29 cellular contexts compared by ENCODE assay signal in genomic region chr4:145435646-145436045, GRCh38.
"Had no signal": no experiment of that assay in that cellular context is flagged by ENCODE, and none has a peak within 500 bp of the region (broad histone marks: within the 10 kb centered on the region; RNA-seq: fewer than 3 reads in every experiment).

No MANE protein-coding gene starts in this region.

- H3K27me3 ChIP-seq: ascending aorta, SJCRH30 had no signal

- H3K27ac ChIP-seq: ascending aorta, PC-9, SJCRH30, SK-N-MC had no signal

- H3K9me3 Mint-ChIP-seq: activated CD4-positive, alpha-beta T cell treated with anti-CD3 and anti-CD28 coated beads, Interleukin-2, amount 10 ng/mL, durations not matched to agents 24 days and 14 days; T-helper 1 cell treated with Interleukin-12 subunit alpha and Interleukin-12 subunit beta and Interleukin-4 antibody, amounts not matched to agents 30 μg/mL and 1 μg/mL, for 36 hours; T-helper 2 cell treated with Interferon-gamma antibody and Interleukin-4, amounts not matched to agents 5 μg/mL and 100 μg/mL, for 36 hours had no signal

- H3K4me1 ChIP-seq: ascending aorta had no signal

- H3K4me1 Mint-ChIP-seq: activated CD4-positive, alpha-beta T cell treated with anti-CD3 and anti-CD28 coated beads, Interleukin-2, amount 10 ng/mL, durations not matched to agents 24 days and 14 days; activated naive CD4-positive, alpha-beta T cell treated with anti-CD3 and anti-CD28 coated beads, Interleukin-2, amount 50 U/mL, for 24 hours; activated naive CD8-positive, alpha-beta T cell treated with anti-CD3 and anti-CD28 coated beads, Interleukin-2, amount 10 ng/mL, durations not matched to agents 7 days and 5 days; activated T-helper 17 cell treated with anti-CD3 and anti-CD28 coated beads, Interleukin-2, amount 50 U/mL, for 72 hours had no signal

- DNase-seq: activated CD4-positive, alpha-beta T cell treated with anti-CD3 and anti-CD28 coated beads, Interleukin-2, amount 10 ng/mL, durations not matched to agents 24 days and 14 days; activated CD4-positive, alpha-beta T cell treated with anti-CD3 and anti-CD28 coated beads, Interleukin-2, amount 50 U/mL, for 4 hours; activated CD8-positive, alpha-beta T cell treated with anti-CD3 and anti-CD28 coated beads for 36 hours; activated gamma-delta T cell; activated naive CD4-positive, alpha-beta T cell treated with Interleukin-2 at 50 U/mL for 16 hours; activated naive CD8-positive, alpha-beta T cell treated with anti-CD3 and anti-CD28 coated beads, Interleukin-2, amount 10 ng/mL, durations not matched to agents 7 days and 5 days; activated T-cell treated with anti-CD3 and anti-CD28 coated beads, Interleukin-2, amount 50 U/mL, for 1 hour; activated T-cell treated with anti-CD3 and anti-CD28 coated beads, Interleukin-2, amount 50 U/mL, for 72 hours; amygdala; central memory CD4-positive, alpha-beta T cell; NCI-H1105; NCI-H1417 treated with DMSO at 0.1 percent for 48 hours; NCI-H187 treated with DMSO at 0.1 percent for 48 hours; NCI-H2081; NCI-H2171 treated with DMSO at 0.1 percent for 48 hours; NCI-H226; NCI-H524 treated with DMSO at 0.1 percent for 48 hours; NCI-H748 treated with DMSO at 0.1 percent for 48 hours; NK-92 treated with Interleukin-12 subunit alpha and Interleukin-12 subunit beta, amount 100 ng/mL, for 24 hours; SHP77; SJCRH30 had no signal

- H3K36me3 Mint-ChIP-seq: activated naive CD4-positive, alpha-beta T cell treated with anti-CD3 and anti-CD28 coated beads, Interleukin-2, amount 50 U/mL, for 24 hours; activated naive CD8-positive, alpha-beta T cell treated with anti-CD3 and anti-CD28 coated beads, Interleukin-2, amount 10 ng/mL, durations not matched to agents 7 days and 5 days had no signal

- H3K27ac Mint-ChIP-seq: activated CD4-positive, alpha-beta T cell treated with anti-CD3 and anti-CD28 coated beads, Interleukin-2, amount 10 ng/mL, durations not matched to agents 24 days and 14 days; activated CD8-positive, alpha-beta T cell treated with anti-CD3 and anti-CD28 coated beads for 36 hours; activated naive CD4-positive, alpha-beta T cell treated with anti-CD3 and anti-CD28 coated beads, Interleukin-2, amount 50 U/mL, for 24 hours; activated naive CD8-positive, alpha-beta T cell treated with anti-CD3 and anti-CD28 coated beads, Interleukin-2, amount 10 ng/mL, durations not matched to agents 7 days and 5 days; activated T-cell treated with anti-CD3 and anti-CD28 coated beads, Interleukin-2, amount 50 U/mL, for 72 hours; activated T-helper 17 cell treated with anti-CD3 and anti-CD28 coated beads, Interleukin-2, amount 50 U/mL, for 72 hours; T-helper 1 cell treated with Interleukin-12 subunit alpha and Interleukin-12 subunit beta and Interleukin-4 antibody, amounts not matched to agents 30 μg/mL and 1 μg/mL, for 36 hours; T-helper 2 cell treated with Interferon-gamma antibody and Interleukin-4, amounts not matched to agents 5 μg/mL and 100 μg/mL, for 36 hours had no signal

- H3K9me3 ChIP-seq: ascending aorta, SJCRH30 had no signal

- H3K4me3 ChIP-seq: ascending aorta, K562, PC-9, SJCRH30, SK-N-MC had no signal

- ATAC-seq: activated CD8-positive, alpha-beta T cell treated with anti-CD3 and anti-CD28 coated beads for 36 hours; activated T-cell treated with anti-CD3 and anti-CD28 coated beads, Interleukin-2, amount 50 U/mL, for 72 hours; activated T-helper 17 cell treated with anti-CD3 and anti-CD28 coated beads, Interleukin-2, amount 50 U/mL, for 72 hours; K562 had no signal

- H3K4me3 Mint-ChIP-seq: activated CD4-positive, alpha-beta T cell treated with anti-CD3 and anti-CD28 coated beads, Interleukin-2, amount 10 ng/mL, durations not matched to agents 24 days and 14 days; activated CD8-positive, alpha-beta T cell treated with anti-CD3 and anti-CD28 coated beads for 36 hours; activated naive CD4-positive, alpha-beta T cell treated with anti-CD3 and anti-CD28 coated beads, Interleukin-2, amount 50 U/mL, for 24 hours; activated naive CD8-positive, alpha-beta T cell treated with anti-CD3 and anti-CD28 coated beads, Interleukin-2, amount 10 ng/mL, durations not matched to agents 7 days and 5 days; activated T-cell treated with anti-CD3 and anti-CD28 coated beads, Interleukin-2, amount 50 U/mL, for 72 hours; activated T-helper 17 cell treated with anti-CD3 and anti-CD28 coated beads, Interleukin-2, amount 50 U/mL, for 72 hours; T-helper 1 cell treated with Interleukin-12 subunit alpha and Interleukin-12 subunit beta and Interleukin-4 antibody, amounts not matched to agents 30 μg/mL and 1 μg/mL, for 36 hours; T-helper 2 cell treated with Interferon-gamma antibody and Interleukin-4, amounts not matched to agents 5 μg/mL and 100 μg/mL, for 36 hours had no signal

- H3K36me3 ChIP-seq: ascending aorta, SJCRH30 had no signal
